Comparison of ENCODE assay signal across 15 cellular contexts in genomic region chr13:98112456-98112855, GRCh38. TPM values are rescaled to one million over a fixed set of nuclear protein-coding genes. Genes with fewer than 3 reads are reported as not detected.
DNase-seq lines count a peak whose midpoint lies in the region; ATAC-seq and TF ChIP-seq lines count a peak whose summit lies in the region.
"Had no signal": no experiment of that assay in that cellular context is flagged by ENCODE, and none has a peak within 500 bp of the region (broad histone marks: within the 10 kb centered on the region; RNA-seq: fewer than 3 reads in every experiment).

No MANE protein-coding gene starts in this region.

- no peak for ATAC-seq in heart left ventricle
- ATAC-seq: GM23338, HCT116 had no signal

- H3K27me3 Mint-ChIP-seq in activated T-helper 1 cell treated with anti-CD3 and anti-CD28 coated beads, Interleukin-12 subunit alpha, Interleukin-12 subunit beta, Interleukin-2, Interleukin-4 antibody, amounts not matched to agents 30 ng/mL and 10 ng/mL and 1 ng/mL, durations not matched to agents 14 hours and 24 hours and 36 hours (ENCODE audit: insufficient read depth) = no peaks in the 10 kb centered on the region
- no peaks in the 10 kb centered on the region for H3K27me3 Mint-ChIP-seq in activated naive CD8-positive, alpha-beta T cell treated with anti-CD3 and anti-CD28 coated beads for 36 hours

- no peaks in the 10 kb centered on the region for H3K36me3 Mint-ChIP-seq in activated T-helper 1 cell treated with anti-CD3 and anti-CD28 coated beads, Interleukin-12 subunit alpha, Interleukin-12 subunit beta, Interleukin-2, Interleukin-4 antibody, amounts not matched to agents 30 ng/mL and 10 ng/mL and 1 ng/mL, durations not matched to agents 14 hours and 24 hours and 36 hours (ENCODE audit: low read depth)
- H3K36me3 Mint-ChIP-seq in activated naive CD8-positive, alpha-beta T cell treated with anti-CD3 and anti-CD28 coated beads for 36 hours = no peaks in the 10 kb centered on the region
- H3K36me3 Mint-ChIP-seq: CD4-positive, alpha-beta memory T cell had no signal

- no peaks in the 10 kb centered on the region for H3K9me3 Mint-ChIP-seq in activated T-helper 1 cell treated with anti-CD3 and anti-CD28 coated beads, Interleukin-12 subunit alpha, Interleukin-12 subunit beta, Interleukin-2, Interleukin-4 antibody, amounts not matched to agents 30 ng/mL and 10 ng/mL and 1 ng/mL, durations not matched to agents 14 hours and 24 hours and 36 hours
- no peaks in the 10 kb centered on the region for H3K9me3 Mint-ChIP-seq in activated naive CD8-positive, alpha-beta T cell treated with anti-CD3 and anti-CD28 coated beads for 36 hours
- H3K9me3 Mint-ChIP-seq: CD4-positive, alpha-beta memory T cell; GM23338 had no signal

- no peaks in the 10 kb centered on the region for H3K4me1 ChIP-seq in GM23248 (ENCODE audit: insufficient read depth)
- no peaks in the 10 kb centered on the region for H3K4me1 ChIP-seq in heart left ventricle

- no peak overlapping the region for H3K4me2 ChIP-seq in GM23248 (ENCODE audit: unreplicated experiment)
- H3K4me2 ChIP-seq: GM23338 had no signal

- H4K20me1 ChIP-seq in GM23248 (ENCODE audit: insufficient read depth) = no peaks in the 10 kb centered on the region

- H3K27me3 ChIP-seq in GM23248 (replicated peaks; ENCODE audit: insufficient read depth) (no peaks in the 10 kb centered on the region), heart left ventricle (no peaks in the 10 kb centered on the region)

- no peaks in the 10 kb centered on the region for H3K79me2 ChIP-seq in GM23248 (ENCODE audit: insufficient read depth)

- no peak overlapping the region for H3K4me3 ChIP-seq in GM23248
- no peak overlapping the region for H3K4me3 ChIP-seq in epithelial cell of esophagus (ENCODE audit: low read length)
- no peak overlapping the region for H3K4me3 ChIP-seq in heart left ventricle
- H3K4me3 ChIP-seq: GM23338 had no signal

- H3K27ac ChIP-seq in GM23248 (no peak overlapping the region), heart left ventricle (no peak overlapping the region)

- no peaks in the 10 kb centered on the region for H3K9me2 ChIP-seq in GM23248 (ENCODE audit: insufficient read depth)

- H3K9me3 ChIP-seq in GM23248 (ENCODE audit: low read depth) = no peaks in the 10 kb centered on the region
- peaks cover 0 to 4% (median 0%) of the 10 kb centered on the region in 12 donors for H3K9me3 ChIP-seq in heart left ventricle

- H3F3A ChIP-seq in GM23248 (ENCODE audit: insufficient read depth) = no peaks in the 10 kb centered on the region

- H3K36me3 ChIP-seq in GM23248 (ENCODE audit: low read depth) (no peaks in the 10 kb centered on the region), heart left ventricle (no peaks in the 10 kb centered on the region)

- H3K4me3 Mint-ChIP-seq in activated T-helper 1 cell treated with anti-CD3 and anti-CD28 coated beads, Interleukin-12 subunit alpha, Interleukin-12 subunit beta, Interleukin-2, Interleukin-4 antibody, amounts not matched to agents 30 ng/mL and 10 ng/mL and 1 ng/mL, durations not matched to agents 14 hours and 24 hours and 36 hours = no peak overlapping the region
- H3K4me3 Mint-ChIP-seq in activated naive CD8-positive, alpha-beta T cell treated with anti-CD3 and anti-CD28 coated beads for 36 hours = no peak overlapping the region
- H3K4me3 Mint-ChIP-seq: CD4-positive, alpha-beta memory T cell; GM23338; H9 had no signal

- no peak for TF ChIP-seq POLR2A in heart left ventricle (IDR thresholded peaks at IDR 0.05)

- in situ Hi-C loops in GM23248 (cut with MboI) = no loop called here

- DNase-seq in GM23248 (peak; percentile 16), epithelial cell of esophagus (ENCODE audit: low read depth) (peak; percentile 14), DMS153 (lab: John Stamatoyannopoulos, UW) (no peak), heart left ventricle (no peak)
- no peak for DNase-seq in activated T-helper 1 cell treated with anti-CD3 and anti-CD28 coated beads, Interleukin-12 subunit alpha, Interleukin-12 subunit beta, Interleukin-2, Interleukin-4 antibody, amounts not matched to agents 30 ng/mL and 10 ng/mL and 1 ng/mL, durations not matched to agents 14 hours and 24 hours and 36 hours (ENCODE audit: low spot score)
- DNase-seq in activated naive CD8-positive, alpha-beta T cell treated with anti-CD3 and anti-CD28 coated beads for 36 hours = no peak
- DNase-seq: C1 segment of cervical spinal cord; Calu3; CD4-positive, alpha-beta memory T cell; COR-L47; DND-41; GDM1; H9 had no signal

- no peak overlapping the region for H3K9ac ChIP-seq in GM23248

- H3K27ac Mint-ChIP-seq in activated T-helper 1 cell treated with anti-CD3 and anti-CD28 coated beads, Interleukin-12 subunit alpha, Interleukin-12 subunit beta, Interleukin-2, Interleukin-4 antibody, amounts not matched to agents 30 ng/mL and 10 ng/mL and 1 ng/mL, durations not matched to agents 14 hours and 24 hours and 36 hours = peak overlapping the region; percentile 2
- no peak overlapping the region for H3K27ac Mint-ChIP-seq in activated naive CD8-positive, alpha-beta T cell treated with anti-CD3 and anti-CD28 coated beads for 36 hours
- H3K27ac Mint-ChIP-seq: CD4-positive, alpha-beta memory T cell; GM23338 had no signal

- TF ChIP-seq CTCF in epithelial cell of esophagus (IDR thresholded peaks at IDR 0.05; ENCODE audit: insufficient read depth, low read depth, low read length, missing control alignments) = no peak
- no peak for TF ChIP-seq CTCF in heart left ventricle (IDR thresholded peaks at IDR 0.05)

- intact Hi-C loops in activated T-helper 1 cell treated with anti-CD3 and anti-CD28 coated beads, Interleukin-12 subunit alpha, Interleukin-12 subunit beta, Interleukin-2, Interleukin-4 antibody, amounts not matched to agents 30 ng/mL and 10 ng/mL and 1 ng/mL, durations not matched to agents 14 hours and 24 hours and 36 hours (cut with micrococcal nuclease) = no loop called here
- intact Hi-C loops in heart left ventricle (cut with DNase I) = no loop called here

- H2AFZ ChIP-seq in GM23248 = no peak overlapping the region
- H2AFZ ChIP-seq: GM23338 had no signal

- H3K4me1 Mint-ChIP-seq in activated T-helper 1 cell treated with anti-CD3 and anti-CD28 coated beads, Interleukin-12 subunit alpha, Interleukin-12 subunit beta, Interleukin-2, Interleukin-4 antibody, amounts not matched to agents 30 ng/mL and 10 ng/mL and 1 ng/mL, durations not matched to agents 14 hours and 24 hours and 36 hours (ENCODE audit: low read depth) = no peaks in the 10 kb centered on the region
- no peaks in the 10 kb centered on the region for H3K4me1 Mint-ChIP-seq in activated naive CD8-positive, alpha-beta T cell treated with anti-CD3 and anti-CD28 coated beads for 36 hours
- H3K4me1 Mint-ChIP-seq: CD4-positive, alpha-beta memory T cell had no signal

- 86 to 89% methylated on average over 3 of the region's 3 CpGs for WGBS in GM23248 (ENCODE audit: low coverage in 1 of 2, low lambda C conversion rate in 2 of 2, missing lambda C conversion rate in 2 of 2), 2 experiments
- WGBS in heart left ventricle, 4 donors = 96 to 98% (median 98%) methylated on average over 3 of the region's 3 CpGs

RNA-seq across cellular contexts. Expression of gene FARP1, which starts 30.4 kb away (rescaled TPM):
- total RNA-seq in GM23248 (2014; rRNA removed; shearing (Covaris generic)) = 43.3 and 56.6 TPM in 2 replicates
- polyA plus RNA-seq in GM23248 (2016; fragmentation: Nextera tagmentation; extraction: Ambion mirVana) (53.7 and 55.9 TPM in 2 replicates), heart left ventricle (10 to 100 TPM in 1 of 2 donors, 1 to 10 TPM in 1; 7.7 to 18.4 TPM)
- total RNA-seq in activated T-helper 1 cell treated with anti-CD3 and anti-CD28 coated beads, Interleukin-12 subunit alpha, Interleukin-12 subunit beta, Interleukin-2, Interleukin-4 antibody, amounts not matched to agents 30 ng/mL and 10 ng/mL and 1 ng/mL, durations not matched to agents 14 hours and 24 hours and 36 hours = 0.34 and 0.42 TPM in 2 replicates
- 10 to 100 TPM in 8 of 9 donors, 1 to 10 TPM in 1; 9.4 to 51.8 (median 28.0) TPM for total RNA-seq in heart left ventricle
- total RNA-seq in activated naive CD8-positive, alpha-beta T cell treated with anti-CD3 and anti-CD28 coated beads for 36 hours = under 1 TPM; 0.21 to 0.48 TPM

Comparison
In these comparisons a context has a peak if more than half of its experiments do, and no peak if none do; other contexts are left out.
1. DNase-seq: peak in GM23248 (single experiment) and epithelial cell of esophagus (single experiment); none in activated T-helper 1 cell treated with anti-CD3 and anti-CD28 coated beads, Interleukin-12 subunit alpha, Interleukin-12 subunit beta, Interleukin-2, Interleukin-4 antibody, amounts not matched to agents 30 ng/mL and 10 ng/mL and 1 ng/mL, durations not matched to agents 14 hours and 24 hours and 36 hours (single experiment), DMS153 (single experiment), heart left ventricle (0 of 5) and activated naive CD8-positive, alpha-beta T cell treated with anti-CD3 and anti-CD28 coated beads for 36 hours (single experiment).